In the genomic region with DNA sequence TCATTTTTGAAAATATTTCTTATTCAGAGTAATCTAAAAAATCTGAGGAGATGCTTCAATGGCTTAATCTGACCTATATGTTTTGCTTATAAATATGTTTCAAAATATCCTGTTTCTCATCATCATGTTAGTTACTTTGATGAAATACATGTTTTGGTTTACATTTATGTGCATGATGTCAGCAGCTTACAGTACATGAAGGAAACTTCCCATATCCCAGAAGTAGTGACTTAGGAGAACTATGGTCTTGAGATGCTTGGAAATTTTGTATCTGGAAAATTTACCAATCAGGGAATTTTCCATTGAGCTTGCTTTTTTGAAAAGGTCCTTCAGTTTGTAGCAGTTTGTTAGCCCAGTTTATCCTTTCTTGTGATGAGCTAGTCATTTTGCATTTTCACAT, we compare ENCODE assay signal across 20 cellular contexts.
DNase-seq lines count a peak whose midpoint lies in the region; ATAC-seq and TF ChIP-seq lines count a peak whose summit lies in the region.
"Had no signal": no experiment of that assay in that cellular context is flagged by ENCODE, and none has a peak within 500 bp of the region (broad histone marks: within the 10 kb centered on the region; RNA-seq: fewer than 3 reads in every experiment).

No MANE protein-coding gene starts in this region.

- no peak for TF ChIP-seq POLR2A in esophagus squamous epithelium (IDR thresholded peaks at IDR 0.05)

- peaks cover 97% of the 10 kb centered on the region for H3K79me2 ChIP-seq in GM23248 (ENCODE audit: insufficient read depth)

- H3K27ac ChIP-seq in GM23248 (peak overlapping the region; percentile 57), dorsolateral prefrontal cortex (peak overlapping the region in 31 of 59 donors; percentile 3 to 78 (median 46)), esophagus squamous epithelium (no peak overlapping the region)
- H3K27ac ChIP-seq: KMS-11 had no signal

- intact Hi-C loops in dorsolateral prefrontal cortex (cut with DNase I) (loop anchor here (2.0 to 5.0 kb wide), 2 partner anchors 73 to 75 kb away; partner anchors contain the start of gene RASSF8 (in 2 of the 2)), esophagus squamous epithelium (cut with DNase I) (no loop called here)

- TF ChIP-seq CTCF in dorsolateral prefrontal cortex (IDR thresholded peaks at IDR 0.05 in 54 of 56, conservative IDR thresholded peaks at IDR 0.05 in 2 of 56; ENCODE audit: low read depth in 1 of 56, partially characterized antibody in 56 of 56) = no peak
- TF ChIP-seq CTCF in nephron (IDR thresholded peaks at IDR 0.05; ENCODE audit: unreplicated experiment in 3 of 3) = no peak
- no peak for TF ChIP-seq CTCF in esophagus squamous epithelium (IDR thresholded peaks at IDR 0.05)

- H3K36me3 ChIP-seq in GM23248 (ENCODE audit: low read depth) (no peaks in the 10 kb centered on the region; the same call in 1 of the 2 replicates), esophagus squamous epithelium (no peaks in the 10 kb centered on the region)

- ATAC-seq in GM19397 (IDR thresholded peaks at IDR 0.05; ENCODE audit: unreplicated experiment) (no peak), esophagus mucosa (no peak)

- H3K9me3 ChIP-seq in GM23248 (ENCODE audit: low read depth) = no peaks in the 10 kb centered on the region
- no peaks in the 10 kb centered on the region for H3K9me3 ChIP-seq in esophagus squamous epithelium

- H3K9me3 Mint-ChIP-seq in nephron = peaks cover under 1% of the 10 kb centered on the region
- H3K9me3 Mint-ChIP-seq: IgD-negative memory B cell had no signal

- H3F3A ChIP-seq in GM23248 (ENCODE audit: insufficient read depth) = peaks cover 66% of the 10 kb centered on the region

- peaks cover 49% of the 10 kb centered on the region for H3K4me1 Mint-ChIP-seq in nephron

- H3K9me2 ChIP-seq in GM23248 (ENCODE audit: insufficient read depth) = no peaks in the 10 kb centered on the region

- no peaks in the 10 kb centered on the region for H3K27me3 Mint-ChIP-seq in nephron (ENCODE audit: low read depth)
- H3K27me3 Mint-ChIP-seq: IgD-negative memory B cell had no signal

- H3K4me2 ChIP-seq in GM23248 (ENCODE audit: unreplicated experiment) = no peak overlapping the region
- H3K4me2 ChIP-seq: KMS-11 had no signal

- H3K27me3 ChIP-seq in GM23248 (replicated peaks; ENCODE audit: insufficient read depth) (no peaks in the 10 kb centered on the region), dorsolateral prefrontal cortex (no peaks in the 10 kb centered on the region), esophagus squamous epithelium (no peaks in the 10 kb centered on the region)

- in situ Hi-C loops in GM23248 (cut with MboI) = no loop called here

- H3K4me1 ChIP-seq in GM23248 (ENCODE audit: insufficient read depth) (peaks cover 79% of the 10 kb centered on the region), esophagus squamous epithelium (peaks cover 0 to 34% (median 3%) of the 10 kb centered on the region in 3 donors)

- H3K27ac Mint-ChIP-seq in nephron = peak overlapping the region in 2 of 3 experiments; percentile 1 to 67
- H3K27ac Mint-ChIP-seq: IgD-negative memory B cell had no signal

- no peaks in the 10 kb centered on the region for H4K20me1 ChIP-seq in GM23248 (ENCODE audit: insufficient read depth)

- no peak overlapping the region for H3K4me3 ChIP-seq in GM23248
- no peak overlapping the region for H3K4me3 ChIP-seq in dorsolateral prefrontal cortex
- H3K4me3 ChIP-seq in esophagus squamous epithelium = no peak overlapping the region

- H2AFZ ChIP-seq in GM23248 = no peak overlapping the region

- DNase-seq in GM23248 (no peak), NCI-H460 (ENCODE audit: extremely low read depth, low read depth) (peak; percentile 67), dorsolateral prefrontal cortex (no peak), esophagus squamous epithelium (lab: John Stamatoyannopoulos, UW) (no peak), RPMI8226 (no peak)
- DNase-seq: 8988T; Calu3; DND-41; H7; MM.1S; NCI-H2029; NCI-H446; NCI-H526; NK-92 treated with Interleukin-12 subunit alpha and Interleukin-12 subunit beta, amount 100 ng/mL, for 24 hours; SHP77 treated with DMSO at 0.1 percent for 48 hours had no signal

- H3K9ac ChIP-seq in GM23248 = peak overlapping the region; percentile 16; the same call in 1 of the 2 replicates
- H3K9ac ChIP-seq: KMS-11 had no signal

- no peak overlapping the region for H3K4me3 Mint-ChIP-seq in nephron
- H3K4me3 Mint-ChIP-seq: IgD-negative memory B cell had no signal

- no peaks in the 10 kb centered on the region for H3K36me3 Mint-ChIP-seq in nephron (ENCODE audit: low read depth)
- H3K36me3 Mint-ChIP-seq: IgD-negative memory B cell had no signal

Comparison
In these comparisons a context has a peak if more than half of its experiments do, and no peak if none do; other contexts are left out.
1. H3K27ac ChIP-seq: peak in GM23248 (single experiment) and dorsolateral prefrontal cortex (31 of 59); none in esophagus squamous epithelium (0 of 4).